ENCODE assay signal across 17 cellular contexts in genomic region chr15:39131605-39132004, GRCh38.
DNase-seq lines count a peak whose midpoint lies in the region; ATAC-seq and TF ChIP-seq lines count a peak whose summit lies in the region.
"Had no signal": no experiment of that assay in that cellular context is flagged by ENCODE, and none has a peak within 500 bp of the region (broad histone marks: within the 10 kb centered on the region; RNA-seq: fewer than 3 reads in every experiment).

No MANE protein-coding gene starts in this region.

- TF ChIP-seq POLR2A in vagina (IDR thresholded peaks at IDR 0.05), result no peak
- no peak for TF ChIP-seq POLR2A in esophagus squamous epithelium (IDR thresholded peaks at IDR 0.05)

- H3K4me3 ChIP-seq in fibroblast of mammary gland (ENCODE audit: control insufficient read depth, low read depth, low read length) (no peak overlapping the region), vagina (no peak overlapping the region), esophagus squamous epithelium (no peak overlapping the region)
- H3K4me3 ChIP-seq: coronary artery had no signal

- H3K4me1 ChIP-seq in vagina (peaks cover 18% of the 10 kb centered on the region), esophagus squamous epithelium (peaks cover 15 to 31% (median 20%) of the 10 kb centered on the region in 3 donors)

- 55 to 61% methylated on average over 4 of the region's 4 CpGs for WGBS in esophagus squamous epithelium, 2 donors

- H3K27ac ChIP-seq in vagina (no peak overlapping the region), esophagus squamous epithelium (no peak overlapping the region)
- H3K27ac ChIP-seq: KMS-11 had no signal

- ATAC-seq in sciatic nerve (peak; percentile 46), GM21390 (IDR thresholded peaks at IDR 0.05; ENCODE audit: unreplicated experiment) (no peak), GM21447 (IDR thresholded peaks at IDR 0.05; ENCODE audit: unreplicated experiment) (no peak)
- ATAC-seq: activated T-cell treated with anti-CD3 and anti-CD28 coated beads, Interleukin-2, amount 50 U/mL, for 72 hours; Right ventricle myocardium inferior had no signal

- no peak for TF ChIP-seq CTCF in fibroblast of mammary gland (conservative IDR thresholded peaks at IDR 0.05; ENCODE audit: control insufficient read depth, insufficient read depth, low read depth, low read length)
- TF ChIP-seq CTCF in vagina (IDR thresholded peaks at IDR 0.05), result no peak
- TF ChIP-seq CTCF in esophagus squamous epithelium (IDR thresholded peaks at IDR 0.05), result no peak

- H3K9me3 ChIP-seq in vagina (no peaks in the 10 kb centered on the region), esophagus squamous epithelium (no peaks in the 10 kb centered on the region)

- intact Hi-C loops in sciatic nerve (cut with DNase I), result no loop called here
- intact Hi-C loops in vagina (cut with DNase I), result no loop called here
- intact Hi-C loops in esophagus squamous epithelium (cut with DNase I), result no loop called here

- DNase-seq in EL (peak; percentile 42), RPMI7951 (ENCODE audit: low read depth) (peak; percentile 75), fibroblast of mammary gland (ENCODE audit: low read depth) (peak; percentile 86), sciatic nerve (ENCODE audit: low spot score) (no peak), vagina (ENCODE audit: extremely low spot score in 2 of 2) (no peak), esophagus squamous epithelium (lab: John Stamatoyannopoulos, UW) (no peak)
- DNase-seq: activated T-cell treated with anti-CD3 and anti-CD28 coated beads, Interleukin-2, amount 50 U/mL, for 72 hours; Calu3; H7; midbrain; NCI-H1048; NCI-H2029 had no signal

- H3K36me3 ChIP-seq in vagina (no peaks in the 10 kb centered on the region), esophagus squamous epithelium (no peaks in the 10 kb centered on the region)

- H3K27me3 ChIP-seq in vagina, result no peaks in the 10 kb centered on the region
- no peaks in the 10 kb centered on the region for H3K27me3 ChIP-seq in esophagus squamous epithelium

Comparison
In these comparisons a context has a peak if more than half of its experiments do, and no peak if none do; other contexts are left out.
1. DNase-seq: peak in EL (single experiment), RPMI7951 (single experiment) and fibroblast of mammary gland (single experiment); none in sciatic nerve (single experiment), vagina (0 of 2) and esophagus squamous epithelium (single experiment).